ENCODE assay signal across 14 cellular contexts in the genomic region with DNA sequence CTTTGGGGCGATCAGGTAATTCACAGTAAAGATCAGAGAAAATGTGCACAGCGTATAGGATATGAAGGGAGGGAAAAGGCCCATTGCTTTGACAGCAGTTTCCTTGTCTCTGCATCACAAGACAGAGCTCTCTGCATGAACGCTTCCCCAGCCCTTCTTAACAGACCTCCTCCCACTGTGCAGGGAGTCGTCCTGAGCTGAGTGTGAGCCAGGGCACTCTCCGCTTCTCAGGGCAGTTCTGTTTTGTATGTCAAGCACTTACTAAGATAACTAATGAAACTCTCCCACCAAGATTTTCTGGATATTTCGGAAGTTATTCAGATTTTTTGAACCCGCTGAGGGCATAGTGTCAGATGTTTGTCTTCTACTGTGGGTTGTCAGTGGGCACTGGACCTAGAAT.
"Had no signal": no experiment of that assay in that cellular context is flagged by ENCODE, and none has a peak within 500 bp of the region (broad histone marks: within the 10 kb centered on the region; RNA-seq: fewer than 3 reads in every experiment).

No MANE protein-coding gene starts in this region.

- DNase-seq: activated CD4-positive, CD25-positive, alpha-beta regulatory T cell treated with anti-CD3 and anti-CD28 coated beads, Interleukin-2, amount 50 U/mL, for 72 hours; activated CD8-positive, alpha-beta memory T cell treated with anti-CD3 and anti-CD28 coated beads for 24 hours; activated gamma-delta T cell; activated T-cell treated with anti-CD3 and anti-CD28 coated beads, Interleukin-2, amount 50 U/mL, for 72 hours; adrenal gland; effector memory CD8-positive, alpha-beta T cell; esophagus squamous epithelium; islet precursor cell; left ventricle myocardium inferior; mammary epithelial cell; posterior cingulate gyrus; retina; stimulated activated naive CD4-positive, alpha-beta T cell; T1000 had no signal
